In the genomic region with DNA sequence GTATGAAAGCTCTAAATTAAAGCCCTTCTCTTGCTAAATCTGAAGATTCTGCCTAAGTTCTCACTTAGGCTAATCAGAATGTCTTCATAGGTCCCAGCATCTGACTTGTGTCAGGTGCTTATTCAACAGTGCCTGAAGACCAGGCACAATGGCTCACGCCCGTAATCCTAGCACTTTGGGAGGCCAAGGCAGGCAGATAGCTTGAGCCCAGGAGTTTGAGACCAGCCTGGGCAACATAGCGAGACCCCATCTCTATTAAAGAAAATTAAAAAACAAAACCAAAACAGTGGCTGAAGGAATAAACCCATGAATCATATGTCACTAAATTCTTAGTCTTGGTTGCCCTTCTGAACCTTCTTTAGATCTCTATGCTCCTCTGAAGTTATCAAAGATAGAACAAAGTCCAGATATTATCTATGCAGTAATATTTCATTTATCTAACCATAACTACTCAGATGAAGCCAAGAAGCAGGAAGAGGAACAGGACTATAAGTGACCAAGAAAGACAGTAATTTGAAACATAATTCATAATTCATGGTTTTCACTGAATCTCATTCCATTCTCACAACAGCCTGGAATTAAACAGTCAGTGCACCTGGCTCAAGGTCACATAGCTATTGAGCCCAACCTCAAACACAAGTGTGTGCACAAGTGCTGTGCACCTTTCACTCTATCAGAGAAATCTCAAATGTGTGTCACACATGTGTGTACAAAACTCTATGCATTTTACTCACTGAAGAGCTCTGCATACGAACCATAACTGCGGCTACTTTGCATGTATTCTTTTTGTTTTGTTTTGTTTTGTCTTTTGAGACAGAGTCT, we compare ENCODE assay signal across 1 cellular context.
TF ChIP-seq lines count a peak whose summit lies in the region.

No MANE protein-coding gene starts in this region.

TF ChIP-seq in A549, 52 proteins besides CTCF, POLR2A, EP300 and RAD21:
- no peak for TF ChIP-seq MYC (IDR thresholded peaks at IDR 0.05; ENCODE audit: borderline replicate concordance, low read length)
- no peak for TF ChIP-seq CBX8 (IDR thresholded peaks at IDR 0.05)
- TF ChIP-seq CHD2 (IDR thresholded peaks at IDR 0.05; ENCODE audit: low read length, partially characterized antibody), result no peak
- TF ChIP-seq KDM5A (IDR thresholded peaks at IDR 0.05), result no peak
- no peak for TF ChIP-seq JUN (IDR thresholded peaks at IDR 0.05)
- TF ChIP-seq RCOR1 (IDR thresholded peaks at IDR 0.05; ENCODE audit: low read depth, low read length), result no peak
- TF ChIP-seq, protein P1, sequence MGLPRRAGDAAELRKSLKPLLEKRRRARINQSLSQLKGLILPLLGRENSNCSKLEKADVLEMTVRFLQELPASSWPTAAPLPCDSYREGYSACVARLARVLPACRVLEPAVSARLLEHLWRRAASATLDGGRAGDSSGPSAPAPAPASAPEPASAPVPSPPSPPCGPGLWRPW (IDR thresholded peaks at IDR 0.05), result no peak
- no peak for TF ChIP-seq BHLHE40 (IDR thresholded peaks at IDR 0.05; ENCODE audit: low read depth, low read length)
- TF ChIP-seq PHF8 (IDR thresholded peaks at IDR 0.05; ENCODE audit: borderline replicate concordance, low read depth), result no peak
- TF ChIP-seq KDM1A (IDR thresholded peaks at IDR 0.05; ENCODE audit: low read depth), result no peak
- no peak for TF ChIP-seq MAZ (IDR thresholded peaks at IDR 0.05; ENCODE audit: borderline replicate concordance, low read depth, low read length)
- TF ChIP-seq FOXS1 (CRISPR knock-in tag; IDR thresholded peaks at IDR 0.05), result no peak
- TF ChIP-seq, protein P2, sequence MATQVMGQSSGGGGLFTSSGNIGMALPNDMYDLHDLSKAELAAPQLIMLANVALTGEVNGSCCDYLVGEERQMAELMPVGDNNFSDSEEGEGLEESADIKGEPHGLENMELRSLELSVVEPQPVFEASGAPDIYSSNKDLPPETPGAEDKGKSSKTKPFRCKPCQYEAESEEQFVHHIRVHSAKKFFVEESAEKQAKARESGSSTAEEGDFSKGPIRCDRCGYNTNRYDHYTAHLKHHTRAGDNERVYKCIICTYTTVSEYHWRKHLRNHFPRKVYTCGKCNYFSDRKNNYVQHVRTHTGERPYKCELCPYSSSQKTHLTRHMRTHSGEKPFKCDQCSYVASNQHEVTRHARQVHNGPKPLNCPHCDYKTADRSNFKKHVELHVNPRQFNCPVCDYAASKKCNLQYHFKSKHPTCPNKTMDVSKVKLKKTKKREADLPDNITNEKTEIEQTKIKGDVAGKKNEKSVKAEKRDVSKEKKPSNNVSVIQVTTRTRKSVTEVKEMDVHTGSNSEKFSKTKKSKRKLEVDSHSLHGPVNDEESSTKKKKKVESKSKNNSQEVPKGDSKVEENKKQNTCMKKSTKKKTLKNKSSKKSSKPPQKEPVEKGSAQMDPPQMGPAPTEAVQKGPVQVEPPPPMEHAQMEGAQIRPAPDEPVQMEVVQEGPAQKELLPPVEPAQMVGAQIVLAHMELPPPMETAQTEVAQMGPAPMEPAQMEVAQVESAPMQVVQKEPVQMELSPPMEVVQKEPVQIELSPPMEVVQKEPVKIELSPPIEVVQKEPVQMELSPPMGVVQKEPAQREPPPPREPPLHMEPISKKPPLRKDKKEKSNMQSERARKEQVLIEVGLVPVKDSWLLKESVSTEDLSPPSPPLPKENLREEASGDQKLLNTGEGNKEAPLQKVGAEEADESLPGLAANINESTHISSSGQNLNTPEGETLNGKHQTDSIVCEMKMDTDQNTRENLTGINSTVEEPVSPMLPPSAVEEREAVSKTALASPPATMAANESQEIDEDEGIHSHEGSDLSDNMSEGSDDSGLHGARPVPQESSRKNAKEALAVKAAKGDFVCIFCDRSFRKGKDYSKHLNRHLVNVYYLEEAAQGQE (IDR thresholded peaks at IDR 0.05), result no peak
- no peak for TF ChIP-seq RARB (CRISPR knock-in tag; IDR thresholded peaks at IDR 0.05)
- TF ChIP-seq NFE2L2 (conservative IDR thresholded peaks at IDR 0.05; ENCODE audit: low read length), result no peak
- TF ChIP-seq JUNB (IDR thresholded peaks at IDR 0.05), result no peak
- no peak for TF ChIP-seq CHD4 (IDR thresholded peaks at IDR 0.05; ENCODE audit: borderline replicate concordance)
- no peak for TF ChIP-seq CBX2 (IDR thresholded peaks at IDR 0.05; ENCODE audit: borderline replicate concordance, low read depth)
TF ChIP-seq in A549: peak in this region for 0.
